Comparison of ENCODE assay signal across 13 cellular contexts in genomic region chr1:183288583-183288982, GRCh38.
DNase-seq lines count a peak whose midpoint lies in the region; ATAC-seq and TF ChIP-seq lines count a peak whose summit lies in the region.
"Had no signal": no experiment of that assay in that cellular context is flagged by ENCODE, and none has a peak within 500 bp of the region (broad histone marks: within the 10 kb centered on the region; RNA-seq: fewer than 3 reads in every experiment).

No MANE protein-coding gene starts in this region.

- H3K27me3 Mint-ChIP-seq in glutamatergic neuron (ENCODE audit: unreplicated experiment), result peaks cover 6% of the 10 kb centered on the region

- H3K27me3 ChIP-seq in right atrium auricular region, result no peaks in the 10 kb centered on the region
- no peaks in the 10 kb centered on the region for H3K27me3 ChIP-seq in ascending aorta
- no peaks in the 10 kb centered on the region for H3K27me3 ChIP-seq in tibial artery
- H3K27me3 ChIP-seq in brain microvascular endothelial cell (replicated peaks), result no peaks in the 10 kb centered on the region

- ATAC-seq in Right ventricle myocardium inferior, result no peak
- ATAC-seq in HG03280 (IDR thresholded peaks at IDR 0.05; ENCODE audit: unreplicated experiment), result no peak
- ATAC-seq: GM12878 had no signal

- H3K27ac ChIP-seq in right atrium auricular region, result peak overlapping the region; percentile 82 to 96
- H3K27ac ChIP-seq in ascending aorta, result peak overlapping the region; percentile 88 to 91
- H3K27ac ChIP-seq in tibial artery, result peak overlapping the region; percentile 63 to 77
- H3K27ac ChIP-seq in brain microvascular endothelial cell, result no peak overlapping the region

- H3K4me1 Mint-ChIP-seq in glutamatergic neuron (ENCODE audit: low read depth, unreplicated experiment), result peaks cover 16% of the 10 kb centered on the region
- H3K4me1 Mint-ChIP-seq: B cell had no signal

- peaks cover 12% of the 10 kb centered on the region for H3K9me3 Mint-ChIP-seq in glutamatergic neuron (ENCODE audit: unreplicated experiment)
- H3K9me3 Mint-ChIP-seq: CD4-positive, alpha-beta T cell had no signal

- intact Hi-C loops in Right ventricle myocardium inferior (cut with DNase I) (loop anchor here (10.0 kb wide), 1 partner anchor 256 kb away; no protein-coding TSS in a partner anchor), ascending aorta (cut with DNase I) (no loop called here), tibial artery (cut with DNase I; ENCODE audit: low total_unique reads) (loop anchor here (10.0 kb wide), 1 partner anchor 324 kb away; no protein-coding TSS in a partner anchor)

- in situ Hi-C loops in brain microvascular endothelial cell (cut with HindIII; ENCODE audit: low pct_ligation_motif_present, low sequenced_read_pairs), result no loop called here

- H3K9me3 ChIP-seq in right atrium auricular region, result no peaks in the 10 kb centered on the region
- H3K9me3 ChIP-seq in ascending aorta, result no peaks in the 10 kb centered on the region
- no peaks in the 10 kb centered on the region for H3K9me3 ChIP-seq in tibial artery

- H3K4me3 Mint-ChIP-seq in glutamatergic neuron (ENCODE audit: unreplicated experiment), result no peak overlapping the region
- H3K4me3 Mint-ChIP-seq: B cell; CD4-positive, alpha-beta T cell; H9 had no signal

- peak overlapping the region; percentile 85 for H3K27ac Mint-ChIP-seq in glutamatergic neuron (ENCODE audit: unreplicated experiment)
- H3K27ac Mint-ChIP-seq: B cell; CD4-positive, alpha-beta T cell had no signal

- TF ChIP-seq CTCF in right atrium auricular region (IDR thresholded peaks at IDR 0.05) (no peak), ascending aorta (IDR thresholded peaks at IDR 0.05) (no peak), glutamatergic neuron (IDR thresholded peaks at IDR 0.05; ENCODE audit: partially characterized antibody, unreplicated experiment) (no peak), tibial artery (IDR thresholded peaks at IDR 0.05) (no peak), brain microvascular endothelial cell (IDR thresholded peaks at IDR 0.05; ENCODE audit: low read depth, low read length, missing control alignments) (no peak)

- H3K4me1 ChIP-seq in right atrium auricular region (peaks cover 0 to 74% of the 10 kb centered on the region in 2 donors), ascending aorta (peaks cover 0 to 35% of the 10 kb centered on the region in 2 donors), tibial artery (peaks cover 0 to 59% (median 38%) of the 10 kb centered on the region in 4 donors)

- H3K36me3 Mint-ChIP-seq in glutamatergic neuron (ENCODE audit: unreplicated experiment), result peaks cover 10% of the 10 kb centered on the region

- H3K4me3 ChIP-seq in right atrium auricular region (no peak overlapping the region), ascending aorta (no peak overlapping the region), tibial artery (no peak overlapping the region), brain microvascular endothelial cell (ENCODE audit: low read depth, low read length) (no peak overlapping the region)
- H3K4me3 ChIP-seq: GM12878 had no signal

- H3K36me3 ChIP-seq in right atrium auricular region, result no peaks in the 10 kb centered on the region
- no peaks in the 10 kb centered on the region for H3K36me3 ChIP-seq in ascending aorta
- H3K36me3 ChIP-seq in tibial artery, result no peaks in the 10 kb centered on the region
- no peaks in the 10 kb centered on the region for H3K36me3 ChIP-seq in brain microvascular endothelial cell (replicated peaks)

- no peak for DNase-seq in right atrium auricular region (ENCODE audit: low spot score)
- DNase-seq in Right ventricle myocardium inferior (ENCODE audit: missing footprints), result no peak
- no peak for DNase-seq in ascending aorta (ENCODE audit: low spot score in 2 of 2)
- no peak for DNase-seq in glutamatergic neuron
- DNase-seq in tibial artery, result no peak
- DNase-seq in brain microvascular endothelial cell, result no peak
- DNase-seq: Calu3; CD4-positive, alpha-beta T cell; GOT3; H9 had no signal
